ENCODE assay signal across 12 cellular contexts in the genomic region with DNA sequence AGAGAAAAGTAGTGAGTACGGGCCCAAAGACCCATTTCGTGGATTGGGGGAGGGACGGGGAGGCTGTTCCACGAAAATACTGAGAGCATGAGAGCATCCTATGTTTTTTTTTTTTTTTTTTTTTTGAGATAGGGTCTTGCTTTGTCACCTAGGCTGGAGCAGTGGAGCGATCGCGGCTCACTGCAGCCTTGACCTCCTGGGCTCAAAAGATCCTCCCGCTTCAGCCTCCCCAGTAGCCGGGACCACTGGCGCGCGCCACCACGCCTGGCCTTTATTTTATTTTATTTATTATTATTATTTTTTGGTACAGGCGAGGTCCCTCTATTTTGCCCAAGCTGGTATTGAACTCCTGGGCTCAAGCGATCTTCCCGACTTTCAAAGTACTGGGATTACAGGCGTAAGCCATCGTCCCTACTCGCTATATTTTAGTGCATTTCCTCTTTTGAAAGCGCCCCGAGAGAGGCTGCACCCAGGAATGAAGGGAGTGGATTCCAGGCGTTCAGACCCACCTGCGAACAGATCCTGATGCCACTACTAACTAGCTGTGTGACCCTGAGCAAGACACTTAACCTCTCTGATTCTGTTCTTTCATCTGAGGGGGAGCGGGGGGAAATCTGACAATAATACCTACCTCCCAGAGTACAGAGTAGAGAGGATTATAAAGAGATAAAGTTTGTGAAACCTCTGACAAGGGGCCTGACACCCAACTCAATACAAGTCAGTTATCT. TPM values are rescaled to one million over a fixed set of nuclear protein-coding genes. Genes with fewer than 3 reads are reported as not detected.
DNase-seq lines count a peak whose midpoint lies in the region; ATAC-seq and TF ChIP-seq lines count a peak whose summit lies in the region.
"Had no signal": no experiment of that assay in that cellular context is flagged by ENCODE, and none has a peak within 500 bp of the region (broad histone marks: within the 10 kb centered on the region; RNA-seq: fewer than 3 reads in every experiment).

No MANE protein-coding gene starts in this region.

- H3K27ac Mint-ChIP-seq in CD8-positive, alpha-beta T cell, result no peak overlapping the region

- TF ChIP-seq CTCF in CD8-positive, alpha-beta T cell (IDR thresholded peaks at IDR 0.05), result no peak
- no peak for TF ChIP-seq CTCF in fibroblast of mammary gland (conservative IDR thresholded peaks at IDR 0.05; ENCODE audit: control insufficient read depth, insufficient read depth, low read depth, low read length)

- peaks cover 38% of the 10 kb centered on the region for H3K27me3 ChIP-seq in CD8-positive, alpha-beta T cell (ENCODE audit: insufficient read depth, low read length)
- H3K27me3 ChIP-seq in HUES6 (ENCODE audit: control insufficient read depth, insufficient read depth, low read length), result peaks cover 99% of the 10 kb centered on the region

- H3K4me1 ChIP-seq in CD8-positive, alpha-beta T cell (ENCODE audit: insufficient read depth, low read length), result peaks cover 41% of the 10 kb centered on the region
- H3K4me1 ChIP-seq in HUES6 (ENCODE audit: control insufficient read depth, insufficient read depth, low read length), result peaks cover 33% of the 10 kb centered on the region; the same call in 1 of the 2 replicates

- no peaks in the 10 kb centered on the region for H3K9me3 ChIP-seq in CD8-positive, alpha-beta T cell (ENCODE audit: low read length)
- H3K9me3 ChIP-seq in HUES6 (ENCODE audit: control insufficient read depth, insufficient read depth, low read depth, low read length), result no peaks in the 10 kb centered on the region
- H3K9me3 ChIP-seq: Caco-2 had no signal

- H3K9ac ChIP-seq in HUES6 (ENCODE audit: low read length), result peak overlapping the region; percentile 45

- no peak for DNase-seq in CD8-positive, alpha-beta T cell
- DNase-seq in fibroblast of mammary gland (ENCODE audit: low read depth) (no peak), retina (peak; percentile 10), putamen (ENCODE audit: low spot score) (no peak), SHP77 (lab: John Stamatoyannopoulos, UW) (no peak), D341Med (ENCODE audit: low spot score) (no peak)
- DNase-seq: activated CD8-positive, alpha-beta memory T cell treated with anti-CD3 and anti-CD28 coated beads for 24 hours; Caco-2; foreskin fibroblast had no signal

- POLR2A ChIA-PET in CD8-positive, alpha-beta T cell (lab: Charles Lee), result no interaction called here

- no peak for ATAC-seq in CD8-positive, alpha-beta T cell

- H3K4me1 Mint-ChIP-seq in CD8-positive, alpha-beta T cell (ENCODE audit: low read depth), result peaks cover 39% of the 10 kb centered on the region

- H3K9me3 Mint-ChIP-seq in CD8-positive, alpha-beta T cell, result no peaks in the 10 kb centered on the region

- H3K27ac ChIP-seq in CD8-positive, alpha-beta T cell (ENCODE audit: low read depth, low read length), result no peak overlapping the region
- no peak overlapping the region for H3K27ac ChIP-seq in HUES6 (ENCODE audit: low read depth, low read length)
- H3K27ac ChIP-seq: HL-60 had no signal

- H3K4me3 Mint-ChIP-seq in CD8-positive, alpha-beta T cell, result peak overlapping the region; percentile 80

- peaks cover 70% of the 10 kb centered on the region for H3K27me3 Mint-ChIP-seq in CD8-positive, alpha-beta T cell (ENCODE audit: low read depth)

- no peaks in the 10 kb centered on the region for H3K36me3 Mint-ChIP-seq in CD8-positive, alpha-beta T cell

- intact Hi-C loops in CD8-positive, alpha-beta T cell (cut with DNase I, micrococcal nuclease), result no loop called here

- no peaks in the 10 kb centered on the region for H3K36me3 ChIP-seq in CD8-positive, alpha-beta T cell (ENCODE audit: insufficient read depth, low read length)
- H3K36me3 ChIP-seq in HUES6 (ENCODE audit: control insufficient read depth, insufficient read depth, low read length), result no peaks in the 10 kb centered on the region

- CTCF ChIA-PET in CD8-positive, alpha-beta T cell (lab: Charles Lee), result no interaction called here

- H3K4me3 ChIP-seq in CD8-positive, alpha-beta T cell (ENCODE audit: low read depth, low read length), result peak overlapping the region; percentile 42
- H3K4me3 ChIP-seq in HUES6 (ENCODE audit: low read depth, low read length) (peak overlapping the region; percentile 56; the same call in 1 of the 2 replicates), fibroblast of mammary gland (ENCODE audit: control insufficient read depth, low read depth, low read length) (peak overlapping the region; percentile 38)

RNA-seq across cellular contexts. Expression of a gene that starts 5.4 kb away (rescaled TPM):
- not detected for total RNA-seq in CD8-positive, alpha-beta T cell
- total RNA-seq: T-helper 2 cell treated with Interferon-gamma antibody and Interleukin-4, amounts not matched to agents 100 ng/mL and 5 ng/mL, for 36 hours had no signal
